In genomic region chr12:119649202-119649808, GRCh38 we compare ENCODE assay signal across 1 cellular context.
TF ChIP-seq lines count a peak whose summit lies in the region.

No MANE protein-coding gene starts in this region.

TF ChIP-seq in IMR-90, 13 proteins besides CTCF, POLR2A, EP300 and RAD21 (continued from another document):
- TF ChIP-seq RCOR1 (IDR thresholded peaks at IDR 0.05; ENCODE audit: insufficient replicate concordance, low read length) (no peak), MXI1 (IDR thresholded peaks at IDR 0.05; ENCODE audit: borderline replicate concordance, low read depth, low read length) (no peak), USF2 (IDR thresholded peaks at IDR 0.05; ENCODE audit: low read depth, low read length) (no peak), MAFK (IDR thresholded peaks at IDR 0.05; ENCODE audit: low read depth, low read length) (no peak), NFE2L2 (IDR thresholded peaks at IDR 0.05; ENCODE audit: low read depth, low read length) (no peak)
